In genomic region chr2:949894-950626, GRCh38 we compare ENCODE assay signal across 8 cellular contexts. TPM values are rescaled to one million over a fixed set of nuclear protein-coding genes. Genes with fewer than 3 reads are reported as not detected.
A peak's percentile ranks its signal among the peaks of the same experiment; 100 is the strongest.
DNase-seq lines count a peak whose midpoint lies in the region; TF ChIP-seq lines count a peak whose summit lies in the region.

No MANE protein-coding gene starts in this region.

- no peaks in the 10 kb centered on the region for H3K36me3 Mint-ChIP-seq in activated CD4-positive, alpha-beta T cell treated with anti-CD3 and anti-CD28 coated beads, Interleukin-2, amount 10 ng/mL, durations not matched to agents 24 days and 14 days (ENCODE audit: low read depth)
- H3K36me3 Mint-ChIP-seq in activated naive CD8-positive, alpha-beta T cell, result no peaks in the 10 kb centered on the region

- H3K79me2 ChIP-seq in Karpas-422 (ENCODE audit: low read length), result no peaks in the 10 kb centered on the region

- H3K9ac ChIP-seq in Karpas-422 (ENCODE audit: low read length), result no peak overlapping the region

- DNase-seq in activated CD4-positive, alpha-beta T cell treated with anti-CD3 and anti-CD28 coated beads, Interleukin-2, amount 10 ng/mL, durations not matched to agents 24 days and 14 days, result peak; percentile 59
- DNase-seq in activated CD4-positive, alpha-beta T cell treated with anti-CD3 and anti-CD28 coated beads, Interleukin-2, amount 50 U/mL, for 4 hours, result no peak
- DNase-seq in kidney epithelial cell (ENCODE audit: low read depth), result no peak
- no peak for DNase-seq in tibial artery
- no peak for DNase-seq in SJCRH30
- no peak for DNase-seq in NOMO-1 (lab: John Stamatoyannopoulos, UW; ENCODE audit: unreplicated experiment in 2 of 2)
- DNase-seq in Karpas-422, result no peak

- H3K4me2 ChIP-seq in Karpas-422 (ENCODE audit: low read depth, low read length, poor library complexity, severe bottlenecking), result no peak overlapping the region

- H3K27ac ChIP-seq in tibial artery (no peak overlapping the region), SJCRH30 (no peak overlapping the region), Karpas-422 (ENCODE audit: low read length) (no peak overlapping the region)

- TF ChIP-seq CTCF in kidney epithelial cell (IDR thresholded peaks at IDR 0.05; ENCODE audit: insufficient read depth, low read length, poor library complexity, severe bottlenecking), result no peak
- TF ChIP-seq CTCF in tibial artery (IDR thresholded peaks at IDR 0.05), result no peak

- peak overlapping the region; percentile 81 for H3K4me3 Mint-ChIP-seq in activated CD4-positive, alpha-beta T cell treated with anti-CD3 and anti-CD28 coated beads, Interleukin-2, amount 10 ng/mL, durations not matched to agents 24 days and 14 days
- peak overlapping the region; percentile 89 for H3K4me3 Mint-ChIP-seq in activated naive CD8-positive, alpha-beta T cell

- no peak overlapping the region for H2AFZ ChIP-seq in Karpas-422 (ENCODE audit: low read length)

- no peak overlapping the region for H3K27ac Mint-ChIP-seq in activated CD4-positive, alpha-beta T cell treated with anti-CD3 and anti-CD28 coated beads, Interleukin-2, amount 10 ng/mL, durations not matched to agents 24 days and 14 days
- no peak overlapping the region for H3K27ac Mint-ChIP-seq in activated naive CD8-positive, alpha-beta T cell

- peaks cover 43% of the 10 kb centered on the region for H3K27me3 Mint-ChIP-seq in activated CD4-positive, alpha-beta T cell treated with anti-CD3 and anti-CD28 coated beads, Interleukin-2, amount 10 ng/mL, durations not matched to agents 24 days and 14 days
- H3K27me3 Mint-ChIP-seq in activated naive CD8-positive, alpha-beta T cell, result peaks cover 4% of the 10 kb centered on the region

- no peaks in the 10 kb centered on the region for H3K9me2 ChIP-seq in Karpas-422 (replicated peaks; ENCODE audit: insufficient read depth, low read length)

- H3K4me1 Mint-ChIP-seq in activated CD4-positive, alpha-beta T cell treated with anti-CD3 and anti-CD28 coated beads, Interleukin-2, amount 10 ng/mL, durations not matched to agents 24 days and 14 days, result peaks cover 19% of the 10 kb centered on the region
- peaks cover 57% of the 10 kb centered on the region for H3K4me1 Mint-ChIP-seq in activated naive CD8-positive, alpha-beta T cell (ENCODE audit: low read depth)

- no peaks in the 10 kb centered on the region for H3K36me3 ChIP-seq in kidney epithelial cell (ENCODE audit: control insufficient read depth, insufficient read depth, low read length)
- no peaks in the 10 kb centered on the region for H3K36me3 ChIP-seq in tibial artery
- H3K36me3 ChIP-seq in SJCRH30, result no peaks in the 10 kb centered on the region
- H3K36me3 ChIP-seq in Karpas-422 (ENCODE audit: insufficient read depth, low read length), result no peaks in the 10 kb centered on the region

- H3K9me3 ChIP-seq in tibial artery (peaks cover 0 to 1% (median 0%) of the 10 kb centered on the region in 3 donors), SJCRH30 (replicated peaks) (0 out of 2 replicates have a peak, but pooled peaks cover 4% of the 10 kb centered on the region), Karpas-422 (ENCODE audit: low read length) (no peaks in the 10 kb centered on the region)

- intact Hi-C loops in activated CD4-positive, alpha-beta T cell treated with anti-CD3 and anti-CD28 coated beads, Interleukin-2, amount 10 ng/mL, durations not matched to agents 24 days and 14 days (cut with micrococcal nuclease), result loop anchor here (10.0 kb wide), 1 partner anchor 185 kb away; no protein-coding TSS in a partner anchor
- intact Hi-C loops in tibial artery (cut with DNase I; ENCODE audit: low total_unique reads), result no loop called here

- peaks cover 5% of the 10 kb centered on the region for H3K9me3 Mint-ChIP-seq in activated CD4-positive, alpha-beta T cell treated with anti-CD3 and anti-CD28 coated beads, Interleukin-2, amount 10 ng/mL, durations not matched to agents 24 days and 14 days
- H3K9me3 Mint-ChIP-seq in activated naive CD8-positive, alpha-beta T cell (ENCODE audit: low read depth), result no peaks in the 10 kb centered on the region

- no peaks in the 10 kb centered on the region for H4K20me1 ChIP-seq in Karpas-422 (ENCODE audit: insufficient read depth, low read depth, low read length)

- peaks cover 17% of the 10 kb centered on the region for H3K27me3 ChIP-seq in kidney epithelial cell (ENCODE audit: control insufficient read depth, insufficient read depth, low read length)
- H3K27me3 ChIP-seq in tibial artery, result peaks cover 0 to 57% of the 10 kb centered on the region in 2 donors
- no peaks in the 10 kb centered on the region for H3K27me3 ChIP-seq in SJCRH30
- H3K27me3 ChIP-seq in Karpas-422 (ENCODE audit: low read length), result no peaks in the 10 kb centered on the region

- peak overlapping the region; percentile 58 for H3K4me3 ChIP-seq in kidney epithelial cell (ENCODE audit: low read depth, low read length)
- H3K4me3 ChIP-seq in tibial artery, result peak overlapping the region; percentile 42 to 58
- no peak overlapping the region; the same call in 1 of the 2 replicates for H3K4me3 ChIP-seq in SJCRH30
- no peak overlapping the region for H3K4me3 ChIP-seq in Karpas-422 (ENCODE audit: low read length)

- peaks cover 0 to 20% (median 15%) of the 10 kb centered on the region in 4 donors for H3K4me1 ChIP-seq in tibial artery
- H3K4me1 ChIP-seq in SJCRH30, result no peaks in the 10 kb centered on the region
- peaks cover 16% of the 10 kb centered on the region for H3K4me1 ChIP-seq in Karpas-422 (ENCODE audit: low read length)

RNA-seq across cellular contexts. Expression of gene SNTG2, which starts 0.6 kb away (rescaled TPM):
- 0.14 TPM in 1 of 2 replicates, not detected in the other for total RNA-seq in activated CD4-positive, alpha-beta T cell treated with anti-CD3 and anti-CD28 coated beads, Interleukin-2, amount 10 ng/mL, durations not matched to agents 24 days and 14 days
- 0.38 and 0.68 TPM in 2 replicates for total RNA-seq in kidney epithelial cell
- 0.41 TPM in 1 of 2 replicates, not detected in the other for total RNA-seq in SJCRH30 (2014; rRNA removed; shearing (Covaris generic))
- not detected in 2 replicates for total RNA-seq in Karpas-422 (2014; rRNA removed; shearing (Covaris generic); ENCODE audit: low replicate concordance)

Comparison
In these comparisons a context has a peak if more than half of its experiments do, and no peak if none do; other contexts are left out.
1. H3K4me3 ChIP-seq: peak in kidney epithelial cell (single experiment) and tibial artery (2 of 2); none in SJCRH30 (single experiment) and Karpas-422 (single experiment).